ENCODE assay signal across 1 cellular context in the genomic region with DNA sequence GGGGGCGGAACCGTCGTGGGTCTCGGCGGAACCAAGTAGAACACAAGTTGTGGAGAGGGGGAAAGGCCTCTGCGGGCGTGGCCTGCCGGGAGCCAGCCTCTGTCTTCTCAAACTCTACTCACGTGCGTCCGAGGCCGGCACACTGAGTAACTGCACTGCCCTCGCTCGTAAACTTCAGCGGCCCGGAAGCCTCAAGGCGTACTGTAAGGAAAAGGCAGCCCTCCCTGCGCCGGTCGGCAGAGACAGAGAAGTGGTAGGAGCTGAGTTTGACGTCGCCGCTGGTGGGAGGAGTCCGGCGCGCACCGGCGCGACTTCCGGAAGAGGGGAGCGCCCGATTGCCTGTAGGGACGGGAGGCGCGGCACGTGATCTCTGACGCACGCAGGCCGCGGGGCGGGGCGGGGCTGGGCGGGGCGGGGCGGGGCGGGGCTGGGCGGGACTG.
A peak's percentile ranks its signal among the peaks of the same experiment; 100 is the strongest.
TF ChIP-seq lines count a peak whose summit lies in the region.

A gene with protein sequence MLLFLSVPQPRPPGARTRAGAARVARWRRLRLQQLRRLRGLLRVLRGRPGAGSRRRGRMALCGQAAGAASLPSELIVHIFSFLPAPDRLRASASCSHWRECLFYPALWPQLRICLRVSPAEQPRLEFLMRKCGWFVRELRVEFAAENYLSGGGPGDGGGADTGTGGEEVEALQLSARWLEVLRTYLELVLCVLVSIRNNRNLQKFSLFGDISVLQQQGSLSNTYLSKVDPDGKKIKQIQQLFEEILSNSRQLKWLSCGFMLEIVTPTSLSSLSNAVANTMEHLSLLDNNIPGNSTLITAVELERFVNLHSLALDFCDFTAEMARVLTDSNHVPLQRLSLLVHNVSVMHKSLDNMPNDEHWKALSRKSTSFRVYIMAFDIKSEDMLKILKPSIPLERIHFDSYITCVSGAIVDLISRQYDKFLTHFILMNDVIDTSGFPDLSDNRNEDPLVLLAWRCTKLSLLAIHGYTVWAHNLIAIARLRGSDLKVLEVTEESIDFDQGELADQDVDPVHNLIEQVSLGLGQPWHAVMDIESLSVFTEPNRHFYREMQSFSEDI (minus strand): TSS at position 255 of the 440 bp plus-strand sequence. CDS start 271 bp downstream, outside the sequence.

TF ChIP-seq in HepG2, 621 proteins besides CTCF, POLR2A, EP300 and RAD21 (continued from another document and continues in another):
- no peak; the same call in 1 of the 2 replicates for TF ChIP-seq MAF1 (CRISPR knock-in tag; IDR thresholded peaks at IDR 0.05; ENCODE audit: borderline replicate concordance)
- peak; percentile 92 for TF ChIP-seq ZSCAN21 (CRISPR knock-in tag; IDR thresholded peaks at IDR 0.05; ENCODE audit: borderline replicate concordance)
- TF ChIP-seq, protein P1, sequence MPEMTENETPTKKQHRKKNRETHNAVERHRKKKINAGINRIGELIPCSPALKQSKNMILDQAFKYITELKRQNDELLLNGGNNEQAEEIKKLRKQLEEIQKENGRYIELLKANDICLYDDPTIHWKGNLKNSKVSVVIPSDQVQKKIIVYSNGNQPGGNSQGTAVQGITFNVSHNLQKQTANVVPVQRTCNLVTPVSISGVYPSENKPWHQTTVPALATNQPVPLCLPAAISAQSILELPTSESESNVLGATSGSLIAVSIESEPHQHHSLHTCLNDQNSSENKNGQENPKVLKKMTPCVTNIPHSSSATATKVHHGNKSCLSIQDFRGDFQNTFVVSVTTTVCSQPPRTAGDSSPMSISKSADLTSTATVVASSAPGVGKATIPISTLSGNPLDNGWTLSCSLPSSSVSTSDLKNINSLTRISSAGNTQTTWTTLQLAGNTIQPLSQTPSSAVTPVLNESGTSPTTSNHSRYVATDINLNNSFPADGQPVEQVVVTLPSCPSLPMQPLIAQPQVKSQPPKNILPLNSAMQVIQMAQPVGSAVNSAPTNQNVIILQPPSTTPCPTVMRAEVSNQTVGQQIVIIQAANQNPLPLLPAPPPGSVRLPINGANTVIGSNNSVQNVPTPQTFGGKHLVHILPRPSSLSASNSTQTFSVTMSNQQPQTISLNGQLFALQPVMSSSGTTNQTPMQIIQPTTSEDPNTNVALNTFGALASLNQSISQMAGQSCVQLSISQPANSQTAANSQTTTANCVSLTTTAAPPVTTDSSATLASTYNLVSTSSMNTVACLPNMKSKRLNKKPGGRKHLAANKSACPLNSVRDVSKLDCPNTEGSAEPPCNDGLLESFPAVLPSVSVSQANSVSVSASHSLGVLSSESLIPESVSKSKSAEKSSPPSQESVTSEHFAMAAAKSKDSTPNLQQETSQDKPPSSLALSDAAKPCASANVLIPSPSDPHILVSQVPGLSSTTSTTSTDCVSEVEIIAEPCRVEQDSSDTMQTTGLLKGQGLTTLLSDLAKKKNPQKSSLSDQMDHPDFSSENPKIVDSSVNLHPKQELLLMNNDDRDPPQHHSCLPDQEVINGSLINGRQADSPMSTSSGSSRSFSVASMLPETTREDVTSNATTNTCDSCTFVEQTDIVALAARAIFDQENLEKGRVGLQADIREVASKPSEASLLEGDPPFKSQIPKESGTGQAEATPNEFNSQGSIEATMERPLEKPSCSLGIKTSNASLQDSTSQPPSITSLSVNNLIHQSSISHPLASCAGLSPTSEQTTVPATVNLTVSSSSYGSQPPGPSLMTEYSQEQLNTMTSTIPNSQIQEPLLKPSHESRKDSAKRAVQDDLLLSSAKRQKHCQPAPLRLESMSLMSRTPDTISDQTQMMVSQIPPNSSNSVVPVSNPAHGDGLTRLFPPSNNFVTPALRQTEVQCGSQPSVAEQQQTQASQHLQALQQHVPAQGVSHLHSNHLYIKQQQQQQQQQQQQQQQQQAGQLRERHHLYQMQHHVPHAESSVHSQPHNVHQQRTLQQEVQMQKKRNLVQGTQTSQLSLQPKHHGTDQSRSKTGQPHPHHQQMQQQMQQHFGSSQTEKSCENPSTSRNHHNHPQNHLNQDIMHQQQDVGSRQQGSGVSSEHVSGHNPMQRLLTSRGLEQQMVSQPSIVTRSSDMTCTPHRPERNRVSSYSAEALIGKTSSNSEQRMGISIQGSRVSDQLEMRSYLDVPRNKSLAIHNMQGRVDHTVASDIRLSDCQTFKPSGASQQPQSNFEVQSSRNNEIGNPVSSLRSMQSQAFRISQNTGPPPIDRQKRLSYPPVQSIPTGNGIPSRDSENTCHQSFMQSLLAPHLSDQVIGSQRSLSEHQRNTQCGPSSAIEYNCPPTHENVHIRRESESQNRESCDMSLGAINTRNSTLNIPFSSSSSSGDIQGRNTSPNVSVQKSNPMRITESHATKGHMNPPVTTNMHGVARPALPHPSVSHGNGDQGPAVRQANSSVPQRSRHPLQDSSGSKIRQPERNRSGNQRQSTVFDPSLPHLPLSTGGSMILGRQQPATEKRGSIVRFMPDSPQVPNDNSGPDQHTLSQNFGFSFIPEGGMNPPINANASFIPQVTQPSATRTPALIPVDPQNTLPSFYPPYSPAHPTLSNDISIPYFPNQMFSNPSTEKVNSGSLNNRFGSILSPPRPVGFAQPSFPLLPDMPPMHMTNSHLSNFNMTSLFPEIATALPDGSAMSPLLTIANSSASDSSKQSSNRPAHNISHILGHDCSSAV (CRISPR knock-in tag; IDR thresholded peaks at IDR 0.05; ENCODE audit: borderline replicate concordance): no peak
- TF ChIP-seq SATB2 (CRISPR knock-in tag; IDR thresholded peaks at IDR 0.05): no peak; the same call in 1 of the 2 replicates
- TF ChIP-seq ZNF605 (CRISPR knock-in tag; IDR thresholded peaks at IDR 0.05): no peak; the same call in 1 of the 2 replicates
- TF ChIP-seq ZNF136 (CRISPR knock-in tag; IDR thresholded peaks at IDR 0.05; ENCODE audit: low read depth): peak; percentile 71; the same call in 1 of the 2 replicates
- peak; percentile 71 for TF ChIP-seq ZFP91 (CRISPR knock-in tag; IDR thresholded peaks at IDR 0.05; ENCODE audit: borderline replicate concordance)
- TF ChIP-seq, protein P2, sequence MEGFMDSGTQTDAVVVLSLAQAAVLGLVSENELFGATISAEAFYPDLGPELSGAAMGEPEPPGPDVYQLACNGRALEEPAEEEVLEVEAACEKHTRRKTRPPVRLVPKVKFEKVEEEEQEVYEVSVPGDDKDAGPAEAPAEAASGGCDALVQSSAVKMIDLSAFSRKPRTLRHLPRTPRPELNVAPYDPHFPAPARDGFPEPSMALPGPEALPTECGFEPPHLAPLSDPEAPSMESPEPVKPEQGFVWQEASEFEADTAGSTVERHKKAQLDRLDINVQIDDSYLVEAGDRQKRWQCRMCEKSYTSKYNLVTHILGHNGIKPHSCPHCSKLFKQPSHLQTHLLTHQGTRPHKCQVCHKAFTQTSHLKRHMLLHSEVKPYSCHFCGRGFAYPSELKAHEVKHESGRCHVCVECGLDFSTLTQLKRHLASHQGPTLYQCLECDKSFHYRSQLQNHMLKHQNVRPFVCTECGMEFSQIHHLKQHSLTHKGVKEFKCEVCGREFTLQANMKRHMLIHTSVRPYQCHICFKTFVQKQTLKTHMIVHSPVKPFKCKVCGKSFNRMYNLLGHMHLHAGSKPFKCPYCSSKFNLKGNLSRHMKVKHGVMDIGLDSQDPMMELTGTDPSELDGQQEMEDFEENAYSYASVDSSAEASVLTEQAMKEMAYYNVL (CRISPR knock-in tag; IDR thresholded peaks at IDR 0.05; ENCODE audit: borderline replicate concordance): peak; percentile 3; the same call in 1 of the 2 replicates
- no peak for TF ChIP-seq ZFP36 (IDR thresholded peaks at IDR 0.05; ENCODE audit: borderline replicate concordance, low read depth, low read length, partially characterized antibody)
- no peak for TF ChIP-seq ZEB1 (IDR thresholded peaks at IDR 0.05; ENCODE audit: insufficient replicate concordance, low read depth)
- no peak; the same call in 1 of the 2 replicates for TF ChIP-seq ZNF317 (CRISPR knock-in tag; IDR thresholded peaks at IDR 0.05)
- TF ChIP-seq ZNF563 (CRISPR knock-in tag; IDR thresholded peaks at IDR 0.05): peak; percentile 62
- TF ChIP-seq ATF1 (CRISPR knock-in tag; IDR thresholded peaks at IDR 0.05): peak; percentile 90
- TF ChIP-seq SP4 (CRISPR knock-in tag; IDR thresholded peaks at IDR 0.05): peak; percentile 89; the same call in 1 of the 2 replicates
- TF ChIP-seq PTBP1 (IDR thresholded peaks at IDR 0.05; ENCODE audit: low read depth, low read length, poor library complexity, severe bottlenecking): no peak
- TF ChIP-seq ZNF343 (CRISPR knock-in tag; IDR thresholded peaks at IDR 0.05): no peak; the same call in 1 of the 2 replicates
- TF ChIP-seq ZMYM4 (CRISPR knock-in tag; IDR thresholded peaks at IDR 0.05): peak; percentile 87; the same call in 1 of the 2 replicates
- TF ChIP-seq SNAPC4 (CRISPR knock-in tag; IDR thresholded peaks at IDR 0.05): no peak
- TF ChIP-seq ZNF335 (CRISPR knock-in tag; IDR thresholded peaks at IDR 0.05): no peak; the same call in 1 of the 2 replicates
- no peak for TF ChIP-seq ZSCAN30 (CRISPR knock-in tag; IDR thresholded peaks at IDR 0.05)
- no peak for TF ChIP-seq ZKSCAN1 (IDR thresholded peaks at IDR 0.05; ENCODE audit: low read length)
- no peak for TF ChIP-seq TFAP4 (IDR thresholded peaks at IDR 0.05; ENCODE audit: borderline replicate concordance, low read depth)
- TF ChIP-seq ZNF512B (CRISPR knock-in tag; IDR thresholded peaks at IDR 0.05; ENCODE audit: borderline replicate concordance): 0 out of 2 replicates have a peak, but pooled peaks have one; percentile 5
- no peak for TF ChIP-seq ZNF12 (CRISPR knock-in tag; IDR thresholded peaks at IDR 0.05)
- TF ChIP-seq FOXK1 (CRISPR knock-in tag; IDR thresholded peaks at IDR 0.05; ENCODE audit: borderline replicate concordance, low read depth): peak; percentile 94
